Comparison of ENCODE assay signal across 22 cellular contexts in genomic region chr12:62856454-62856853, GRCh38.
A peak's percentile ranks its signal among the peaks of the same experiment; 100 is the strongest.
DNase-seq lines count a peak whose midpoint lies in the region; ATAC-seq, FAIRE-seq and TF ChIP-seq lines count a peak whose summit lies in the region.
"Had no signal": no experiment of that assay in that cellular context is flagged by ENCODE, and none has a peak within 500 bp of the region (broad histone marks: within the 10 kb centered on the region; RNA-seq: fewer than 3 reads in every experiment).

No MANE protein-coding gene starts in this region.

- H3K9me2 ChIP-seq in Karpas-422 (replicated peaks; ENCODE audit: insufficient read depth, low read length): no peaks in the 10 kb centered on the region

- H3K27ac ChIP-seq in HepG2 (ENCODE audit: extremely low read length, insufficient read depth, low read length) (no peak overlapping the region), right lobe of liver (no peak overlapping the region), Karpas-422 (ENCODE audit: low read length) (no peak overlapping the region)
- H3K27ac ChIP-seq: 22Rv1; A549; BLaER1 treated with 17β-estradiol and CSF1 and Interleukin-3, amounts not matched to agents 10 nM and 100 nM; C4-2B had no signal

- no peak for TF ChIP-seq RAD21 in HepG2 (CRISPR knock-in tag; IDR thresholded peaks at IDR 0.05)

- no peak for FAIRE-seq in HepG2 (lab: Jason Lieb, UNC)
- FAIRE-seq: A549, GM12878, GM12892, GM18507 had no signal

- ATAC-seq in HepG2 (no peak), right lobe of liver (no peak)
- ATAC-seq: A549; CD8-positive, alpha-beta T cell; GM12878 had no signal

- intact Hi-C loops in HepG2 (cut with micrococcal nuclease; ENCODE audit: unreplicated experiment) (no loop called here), right lobe of liver (cut with DNase I) (no loop called here)

- 93% methylated on average over 1 of the region's 1 CpG for WGBS in HepG2 (ENCODE audit: low lambda C conversion rate)
- 33% methylated on average over 1 of the region's 1 CpG for WGBS in right lobe of liver (ENCODE audit: insufficient coverage, low coverage, low lambda C conversion rate, missing lambda C conversion rate)

- TF ChIP-seq EP300 in HepG2 (IDR thresholded peaks at IDR 0.05; ENCODE audit: low read depth in 2 of 2, low read length in 2 of 2) (no peak), HepG2 (CRISPR knock-in tag; IDR thresholded peaks at IDR 0.05; ENCODE audit: borderline replicate concordance) (no peak)

- no peak overlapping the region for H3K4me3 ChIP-seq in HepG2 (replicated peaks in 1 of 3; ENCODE audit: insufficient read depth in 1 of 3, low read depth in 2 of 3, low read length in 3 of 3)
- no peak overlapping the region for H3K4me3 ChIP-seq in right lobe of liver
- H3K4me3 ChIP-seq in Karpas-422 (ENCODE audit: low read length): no peak overlapping the region
- H3K4me3 ChIP-seq: A549; BLaER1 treated with 17β-estradiol and CSF1 and Interleukin-3, amounts not matched to agents 10 nM and 100 nM; GM12878 had no signal

- POLR2A ChIA-PET in HepG2 (lab: Yijun Ruan, JAX): no interaction called here

- H3K9ac ChIP-seq in HepG2 (ENCODE audit: insufficient read depth, low read depth, low read length): no peak overlapping the region
- no peak overlapping the region for H3K9ac ChIP-seq in Karpas-422 (ENCODE audit: low read length)
- H3K9ac ChIP-seq: BLaER1 treated with 17β-estradiol and CSF1 and Interleukin-3, amounts not matched to agents 10 nM and 100 nM had no signal

- BruUV-seq in HepG2 (replicated peaks; lab: Mats Ljungman, UMichigan): no TSS peak

- H3K79me2 ChIP-seq in HepG2 (ENCODE audit: insufficient read depth, low read length) (peaks cover 65% of the 10 kb centered on the region), Karpas-422 (ENCODE audit: low read length) (no peaks in the 10 kb centered on the region)

- no peak overlapping the region for H2AFZ ChIP-seq in HepG2 (ENCODE audit: low read length)
- no peak overlapping the region for H2AFZ ChIP-seq in Karpas-422 (ENCODE audit: low read length)

- DNase-seq in HepG2 (ENCODE audit: low spot score): no peak
- DNase-seq in right lobe of liver: no peak
- peak; percentile 20 for DNase-seq in Karpas-422
- no peak for DNase-seq in OCI-M1 (lab: John Stamatoyannopoulos, UW)
- no peak for DNase-seq in NK-92 (lab: John Stamatoyannopoulos, UW; ENCODE audit: unreplicated experiment)
- DNase-seq: AML-193; CD4-positive, alpha-beta T cell; CD8-positive, alpha-beta T cell; DMS 273 treated with DMSO at 0.1 percent for 48 hours; DMS153; DMS53; DMS79; DND-41; EL; GDM1 had no signal

- TF ChIP-seq CTCF in HepG2 (CRISPR knock-in tag; IDR thresholded peaks at IDR 0.05) (no peak), right lobe of liver (IDR thresholded peaks at IDR 0.05) (no peak)

- CTCF ChIA-PET in HepG2 (lab: Yijun Ruan, JAX; ENCODE audit: low intra/inter-chr PET ratio, low total read pairs): no interaction called here

- no peak for TF ChIP-seq POLR2A in HepG2 (IDR thresholded peaks at IDR 0.05; ENCODE audit: insufficient read depth in 1 of 2, low read depth in 2 of 2, low read length in 2 of 2)
- TF ChIP-seq POLR2A in right lobe of liver (IDR thresholded peaks at IDR 0.05): no peak

- no peaks in the 10 kb centered on the region; the same call in 1 of the 2 replicates for H4K20me1 ChIP-seq in HepG2 (ENCODE audit: insufficient read depth, low read length)
- H4K20me1 ChIP-seq in Karpas-422 (ENCODE audit: insufficient read depth, low read depth, low read length): no peaks in the 10 kb centered on the region
- H4K20me1 ChIP-seq: BLaER1 treated with 17β-estradiol and CSF1 and Interleukin-3, amounts not matched to agents 10 nM and 100 nM had no signal

- H3K27me3 ChIP-seq in HepG2 (ENCODE audit: control insufficient read depth in 1 of 2, insufficient read depth in 2 of 2, low read length in 2 of 2): no peaks in the 10 kb centered on the region
- no peaks in the 10 kb centered on the region for H3K27me3 ChIP-seq in right lobe of liver
- no peaks in the 10 kb centered on the region for H3K27me3 ChIP-seq in Karpas-422 (ENCODE audit: low read length)
- H3K27me3 ChIP-seq: BLaER1 treated with 17β-estradiol and CSF1 and Interleukin-3, amounts not matched to agents 10 nM and 100 nM had no signal

- no peaks in the 10 kb centered on the region for H3K9me3 ChIP-seq in HepG2 (ENCODE audit: low read length)
- no peaks in the 10 kb centered on the region for H3K9me3 ChIP-seq in right lobe of liver
- no peaks in the 10 kb centered on the region for H3K9me3 ChIP-seq in Karpas-422 (ENCODE audit: low read length)
- H3K9me3 ChIP-seq: A549; BLaER1 treated with 17β-estradiol and CSF1 and Interleukin-3, amounts not matched to agents 10 nM and 100 nM had no signal

- in situ Hi-C loops in HepG2 (cut with HindIII; ENCODE audit: extremely low pct_ligation_motif_present, low pct_unique_long_range_greater_than_20kb): no loop called here

- H3K4me2 ChIP-seq in HepG2 (ENCODE audit: low read depth, low read length) (no peak overlapping the region), Karpas-422 (ENCODE audit: low read depth, low read length, poor library complexity, severe bottlenecking) (no peak overlapping the region)
- H3K4me2 ChIP-seq: A549 had no signal

- H3K4me1 ChIP-seq in HepG2 (ENCODE audit: insufficient read depth, low read length) (peaks cover 16% of the 10 kb centered on the region), right lobe of liver (no peaks in the 10 kb centered on the region), Karpas-422 (ENCODE audit: low read length) (peaks cover 41% of the 10 kb centered on the region)

- H3K36me3 ChIP-seq in HepG2 (replicated peaks in 1 of 2; ENCODE audit: control insufficient read depth in 1 of 2, insufficient read depth in 2 of 2, low read length in 2 of 2) (peaks cover 0 to 3% of the 10 kb centered on the region in 2 experiments; a peak in 1 of 5 replicates), right lobe of liver (no peaks in the 10 kb centered on the region), Karpas-422 (ENCODE audit: insufficient read depth, low read length) (no peaks in the 10 kb centered on the region)
- H3K36me3 ChIP-seq: BLaER1 treated with 17β-estradiol and CSF1 and Interleukin-3, amounts not matched to agents 10 nM and 100 nM had no signal

TF ChIP-seq in HepG2, 621 proteins besides CTCF, POLR2A, EP300 and RAD21:
- TF ChIP-seq TEAD2 (CRISPR knock-in tag; IDR thresholded peaks at IDR 0.05) (no peak), CEBPB (IDR thresholded peaks at IDR 0.05; ENCODE audit: borderline replicate concordance, low read depth, low read length) (peak; percentile 19; the same call in 1 of the 2 replicates)
